ENCODE assay signal across 12 cellular contexts in the genomic region with DNA sequence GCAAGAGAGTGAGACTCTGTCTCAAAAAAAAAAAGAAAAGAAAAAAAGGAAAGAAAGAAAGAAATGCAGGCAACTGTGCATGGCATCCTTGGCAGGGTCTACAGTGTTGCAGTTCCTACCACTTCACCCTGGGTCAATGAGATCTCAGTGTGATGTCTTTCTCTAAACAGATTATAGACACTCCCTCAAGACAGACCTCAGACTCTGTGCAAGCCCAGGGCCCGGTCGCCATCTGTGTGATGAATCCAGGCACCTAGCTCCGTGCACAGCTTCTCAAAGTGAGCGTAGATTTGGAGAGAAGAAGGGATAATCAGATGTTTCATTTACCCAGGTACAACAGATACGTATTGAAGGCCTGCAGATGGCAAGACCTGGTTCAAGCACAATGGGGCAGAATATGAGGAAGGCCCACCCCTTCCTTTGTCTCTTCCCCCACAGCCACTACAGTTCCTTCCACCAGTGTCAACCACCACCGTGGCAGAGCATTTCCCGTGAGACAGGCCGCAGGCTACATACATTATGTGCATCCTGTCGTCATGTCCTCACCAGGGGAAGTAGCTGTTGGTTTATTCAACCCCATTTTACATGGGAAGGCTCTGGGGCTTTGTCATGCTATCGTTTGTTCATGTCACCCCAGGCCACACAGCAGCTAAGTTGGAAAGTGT.
DNase-seq lines count a peak whose midpoint lies in the region; ATAC-seq, FAIRE-seq and TF ChIP-seq lines count a peak whose summit lies in the region.
"Had no signal": no experiment of that assay in that cellular context is flagged by ENCODE, and none has a peak within 500 bp of the region (broad histone marks: within the 10 kb centered on the region; RNA-seq: fewer than 3 reads in every experiment).

No MANE protein-coding gene starts in this region.

- H3K27me3 ChIP-seq in bronchial epithelial cell (ENCODE audit: control insufficient read depth, insufficient read depth, low read length) = no peaks in the 10 kb centered on the region
- H3K27me3 ChIP-seq: adrenal gland, hepatocyte had no signal

- peak; percentile 52 for FAIRE-seq in bronchial epithelial cell (lab: Jason Lieb, UNC)
- no peak for FAIRE-seq in frontal cortex (lab: Jason Lieb, UNC)
- FAIRE-seq: A549 had no signal

- TF ChIP-seq CTCF in bronchial epithelial cell (IDR thresholded peaks at IDR 0.05; ENCODE audit: insufficient read depth, low read length, severe bottlenecking) = no peak

- H3K27me3 Mint-ChIP-seq in T-helper 17 cell = no peaks in the 10 kb centered on the region

- H3K4me3 Mint-ChIP-seq in T-helper 17 cell = no peak overlapping the region

- no peak overlapping the region for H3K4me3 ChIP-seq in bronchial epithelial cell (ENCODE audit: low read depth, low read length)
- H3K4me3 ChIP-seq: A549, adrenal gland, hepatocyte had no signal

- no peaks in the 10 kb centered on the region for H3K9me3 ChIP-seq in T-helper 17 cell (ENCODE audit: control insufficient read depth, low read length, poor library complexity, severe bottlenecking)
- H3K9me3 ChIP-seq: A549, adrenal gland had no signal

- peak; percentile 92 for ATAC-seq in T-helper 17 cell
- no peak for ATAC-seq in GM21367 (IDR thresholded peaks at IDR 0.05; ENCODE audit: unreplicated experiment)
- ATAC-seq: A549, left lobe of liver had no signal

- H3K4me1 Mint-ChIP-seq in T-helper 17 cell = peaks cover 4% of the 10 kb centered on the region

- peak overlapping the region; percentile 24 for H3K27ac Mint-ChIP-seq in T-helper 17 cell

- no peaks in the 10 kb centered on the region for H3K36me3 ChIP-seq in bronchial epithelial cell (ENCODE audit: control insufficient read depth, insufficient read depth, low read length)
- H3K36me3 ChIP-seq: adrenal gland had no signal

- H3K36me3 Mint-ChIP-seq in T-helper 17 cell (ENCODE audit: low read depth) = no peaks in the 10 kb centered on the region

- DNase-seq in activated CD4-positive, alpha-beta T cell treated with anti-CD3 and anti-CD28 coated beads for 48 hours = peak; percentile 10
- no peak for DNase-seq in activated CD4-positive, alpha-beta T cell treated with anti-CD3 and anti-CD28 coated beads, Interleukin-2, amount 50 U/mL, for 48 hours
- DNase-seq in T-helper 17 cell (peak in 1 of 3 donors; percentile 28), bronchial epithelial cell (ENCODE audit: low read depth) (no peak), AG08396 (ENCODE audit: low spot score) (no peak), frontal cortex (ENCODE audit: low spot score in 2 of 2) (no peak)
- DNase-seq in stimulated activated CD8-positive, alpha-beta memory T cell treated with anti-CD3 and anti-CD28 coated beads, Interleukin-4, amount 100 ng/mL, for 24 hours (ENCODE audit: low read depth) = peak; percentile 22
- DNase-seq: adrenal gland had no signal

Comparison
In these comparisons a context has a peak if more than half of its experiments do, and no peak if none do; other contexts are left out.
1. DNase-seq: peak in activated CD4-positive, alpha-beta T cell treated with anti-CD3 and anti-CD28 coated beads for 48 hours (single experiment) and stimulated activated CD8-positive, alpha-beta memory T cell treated with anti-CD3 and anti-CD28 coated beads, Interleukin-4, amount 100 ng/mL, for 24 hours (single experiment); none in activated CD4-positive, alpha-beta T cell treated with anti-CD3 and anti-CD28 coated beads, Interleukin-2, amount 50 U/mL, for 48 hours (0 of 2), bronchial epithelial cell (single experiment), AG08396 (single experiment) and frontal cortex (0 of 2).